In the genomic region with DNA sequence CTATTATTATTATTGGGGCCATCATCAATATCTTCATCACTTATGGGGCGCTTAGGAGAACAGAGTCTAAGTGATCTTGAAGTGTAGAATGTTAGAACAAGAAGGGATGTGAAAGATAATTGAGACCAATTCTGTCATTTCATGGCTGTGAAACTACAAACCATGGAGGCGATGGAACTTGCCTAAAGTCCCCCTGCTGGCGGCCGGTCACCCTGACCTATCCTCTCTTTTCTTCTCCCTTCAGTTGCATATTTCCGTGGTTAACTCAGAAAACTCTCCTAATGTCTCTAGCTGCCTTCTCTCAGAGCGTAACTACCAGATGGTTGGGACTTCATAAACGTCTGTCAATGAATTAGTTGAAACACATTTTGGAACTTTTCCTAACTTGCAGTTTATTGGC, we compare ENCODE assay signal across 13 cellular contexts. TPM values are rescaled to one million over a fixed set of nuclear protein-coding genes. Genes with fewer than 3 reads are reported as not detected.
DNase-seq lines count a peak whose midpoint lies in the region; ATAC-seq and TF ChIP-seq lines count a peak whose summit lies in the region.
"Had no signal": no experiment of that assay in that cellular context is flagged by ENCODE, and none has a peak within 500 bp of the region (broad histone marks: within the 10 kb centered on the region; RNA-seq: fewer than 3 reads in every experiment).

No MANE protein-coding gene starts in this region.

- H3K9ac ChIP-seq in HCT116 (ENCODE audit: low read length) = no peak overlapping the region

- peak in 2 of 3 experiments; percentile 45 to 55; a peak in 4 of 6 replicates for TF ChIP-seq CTCF in HCT116 (IDR thresholded peaks at IDR 0.05 in 2 of 3, conservative IDR thresholded peaks at IDR 0.05 in 1 of 3; ENCODE audit: borderline replicate concordance in 1 of 3, insufficient read depth in 1 of 3, low read depth in 2 of 3, low read length in 2 of 3)

- no peaks in the 10 kb centered on the region for H4K20me1 ChIP-seq in HCT116 (ENCODE audit: insufficient read depth)

- H3K4me1 ChIP-seq in HCT116 (ENCODE audit: control insufficient read depth in 1 of 2, insufficient read depth in 2 of 2, low read length in 2 of 2) = no peaks in the 10 kb centered on the region
- H3K4me1 ChIP-seq: SJSA1, uterus had no signal

- POLR2A ChIA-PET in HCT116 (lab: Charles Lee) = no interaction called here

- ATAC-seq in HCT116 (peak; percentile 73), SK-N-SH treated with all-trans-retinoic acid at 6 μM for 48 hours (peak; percentile 71), HG03521 (IDR thresholded peaks at IDR 0.05; ENCODE audit: unreplicated experiment) (no peak)
- no peak for ATAC-seq in activated T-cell treated with anti-CD3 and anti-CD28 coated beads, Interleukin-2, amount 50 U/mL, for 4 hours

- no peak overlapping the region for H2AFZ ChIP-seq in HCT116 (ENCODE audit: low read depth, low read length, poor library complexity, severe bottlenecking)

- H3K79me2 ChIP-seq in HCT116 (ENCODE audit: insufficient read depth, low read length) = no peaks in the 10 kb centered on the region

- TF ChIP-seq POLR2A in HCT116 (IDR thresholded peaks at IDR 0.05; ENCODE audit: borderline replicate concordance, extremely low read depth, insufficient read depth, insufficient read length) = no peak

- CTCF ChIA-PET in HCT116 (lab: Charles Lee) = no interaction called here

- RAD21 ChIA-PET in HCT116 (lab: Charles Lee; ENCODE audit: low non-redundant PET in 1 of 2, low total read pairs in 2 of 2, uncharacterized antibody in 2 of 2, unreplicated experiment in 2 of 2) = no interaction called here

- peak; percentile 7 for DNase-seq in DMS53 (lab: John Stamatoyannopoulos, UW)
- no peak for DNase-seq in DMS53 treated with DMSO at 0.1 percent for 48 hours (lab: John Stamatoyannopoulos, UW; ENCODE audit: unreplicated experiment)
- DNase-seq in HCT116 (ENCODE audit: low read depth, low spot score) = no peak
- peak; percentile 52 for DNase-seq in islet precursor cell
- DNase-seq in stimulated activated CD4-positive, alpha-beta T cell treated with anti-CD3 and anti-CD28 coated beads, Interleukin-4, amount 100 ng/mL, for 1 hour = no peak
- DNase-seq in activated T-cell treated with anti-CD3 and anti-CD28 coated beads, Interleukin-2, amount 50 U/mL, for 4 hours = no peak
- DNase-seq: activated CD4-positive, alpha-beta T cell treated with anti-CD3 and anti-CD28 coated beads, Interleukin-2, amount 50 U/mL, for 48 hours; activated naive CD8-positive, alpha-beta T cell treated with anti-CD3 and anti-CD28 coated beads, Interleukin-2, amount 10 ng/mL, durations not matched to agents 7 days and 5 days; effector CD4-positive, alpha-beta T cell; uterus had no signal

- H3K27me3 ChIP-seq in HCT116 (ENCODE audit: insufficient read depth, low read length) = peaks cover 6% of the 10 kb centered on the region; the same call in 1 of the 2 replicates
- H3K27me3 ChIP-seq: SJSA1, uterus had no signal

- no peak overlapping the region for H3K4me3 ChIP-seq in HCT116 (replicated peaks in 1 of 2; ENCODE audit: low read depth in 1 of 2, low read length in 2 of 2)
- H3K4me3 ChIP-seq: SJSA1, uterus had no signal

- H3K4me3 Mint-ChIP-seq in activated T-cell treated with anti-CD3 and anti-CD28 coated beads, Interleukin-2, amount 50 U/mL, for 4 hours = no peak overlapping the region
- H3K4me3 Mint-ChIP-seq: activated naive CD8-positive, alpha-beta T cell treated with anti-CD3 and anti-CD28 coated beads, Interleukin-2, amount 10 ng/mL, durations not matched to agents 7 days and 5 days had no signal

- H3K9me3 Mint-ChIP-seq in activated T-cell treated with anti-CD3 and anti-CD28 coated beads, Interleukin-2, amount 50 U/mL, for 4 hours = no peaks in the 10 kb centered on the region

- no peaks in the 10 kb centered on the region for H3K4me1 Mint-ChIP-seq in activated T-cell treated with anti-CD3 and anti-CD28 coated beads, Interleukin-2, amount 50 U/mL, for 4 hours (ENCODE audit: low read depth)

- intact Hi-C loops in HCT116 (cut with micrococcal nuclease) = no loop called here

- no TSS peak for BruUV-seq in HCT116 (replicated peaks; lab: Mats Ljungman, UMichigan)

- no peaks in the 10 kb centered on the region for H3K36me3 ChIP-seq in HCT116 (ENCODE audit: control insufficient read depth in 1 of 2, insufficient read depth in 2 of 2, low read length in 2 of 2)
- H3K36me3 ChIP-seq: SJSA1, uterus had no signal

- no peak for TF ChIP-seq RAD21 in HCT116 (IDR thresholded peaks at IDR 0.05; ENCODE audit: low read depth)

- no peak overlapping the region for H3K27ac ChIP-seq in HCT116 (ENCODE audit: low read depth, low read length)
- H3K27ac ChIP-seq: SJSA1, uterus had no signal

- no peaks in the 10 kb centered on the region for H3K36me3 Mint-ChIP-seq in activated T-cell treated with anti-CD3 and anti-CD28 coated beads, Interleukin-2, amount 50 U/mL, for 4 hours (ENCODE audit: insufficient read depth)
- H3K36me3 Mint-ChIP-seq: activated naive CD8-positive, alpha-beta T cell treated with anti-CD3 and anti-CD28 coated beads, Interleukin-2, amount 10 ng/mL, durations not matched to agents 7 days and 5 days had no signal

- H3K27me3 Mint-ChIP-seq in activated T-cell treated with anti-CD3 and anti-CD28 coated beads, Interleukin-2, amount 50 U/mL, for 4 hours (ENCODE audit: low read depth) = peaks cover 14% of the 10 kb centered on the region

- H3K9me2 ChIP-seq in HCT116 (ENCODE audit: insufficient read depth) = no peaks in the 10 kb centered on the region

- H3K9me3 ChIP-seq in HCT116 (ENCODE audit: control insufficient read depth in 1 of 2, insufficient read depth in 1 of 2, low read depth in 1 of 2, low read length in 2 of 2) = no peaks in the 10 kb centered on the region
- H3K9me3 ChIP-seq: SJSA1, uterus had no signal

- no peak overlapping the region for H3K4me2 ChIP-seq in HCT116 (ENCODE audit: low read length)

TF ChIP-seq in HCT116, 20 proteins besides CTCF, POLR2A, EP300 and RAD21:
- TF ChIP-seq ZNF274 (IDR thresholded peaks at IDR 0.05; ENCODE audit: low read depth, low read length) = no peak
- no peak for TF ChIP-seq SRF (IDR thresholded peaks at IDR 0.05; ENCODE audit: low read depth)
- TF ChIP-seq SP1 (IDR thresholded peaks at IDR 0.05; ENCODE audit: low read depth) = no peak
- no peak for TF ChIP-seq ZFX (IDR thresholded peaks at IDR 0.05)
- TF ChIP-seq YY1 (IDR thresholded peaks at IDR 0.05; ENCODE audit: extremely low read depth, insufficient replicate concordance, low read depth, low read length) = no peak
- no peak for TF ChIP-seq POLR2AphosphoS5 (IDR thresholded peaks at IDR 0.05; ENCODE audit: low read depth, low read length)
- TF ChIP-seq SIN3A (IDR thresholded peaks at IDR 0.05; ENCODE audit: low read depth) = no peak
- TF ChIP-seq MAX (IDR thresholded peaks at IDR 0.05) = no peak

TF ChIP-seq in SK-N-SH treated with all-trans-retinoic acid at 6 μM for 48 hours, 23 proteins besides CTCF, POLR2A, EP300 and RAD21 (continues in another document):
- TF ChIP-seq CSDC2 (CRISPR knock-in tag; IDR thresholded peaks at IDR 0.05) (no peak), TOX (CRISPR knock-in tag; IDR thresholded peaks at IDR 0.05; ENCODE audit: borderline replicate concordance) (no peak), ZNF8 (CRISPR knock-in tag; IDR thresholded peaks at IDR 0.05) (no peak), ARNTL (CRISPR knock-in tag; IDR thresholded peaks at IDR 0.05; ENCODE audit: borderline replicate concordance, low read depth) (no peak), RARB (CRISPR knock-in tag; IDR thresholded peaks at IDR 0.05) (no peak)
- TF ChIP-seq, protein P1, sequence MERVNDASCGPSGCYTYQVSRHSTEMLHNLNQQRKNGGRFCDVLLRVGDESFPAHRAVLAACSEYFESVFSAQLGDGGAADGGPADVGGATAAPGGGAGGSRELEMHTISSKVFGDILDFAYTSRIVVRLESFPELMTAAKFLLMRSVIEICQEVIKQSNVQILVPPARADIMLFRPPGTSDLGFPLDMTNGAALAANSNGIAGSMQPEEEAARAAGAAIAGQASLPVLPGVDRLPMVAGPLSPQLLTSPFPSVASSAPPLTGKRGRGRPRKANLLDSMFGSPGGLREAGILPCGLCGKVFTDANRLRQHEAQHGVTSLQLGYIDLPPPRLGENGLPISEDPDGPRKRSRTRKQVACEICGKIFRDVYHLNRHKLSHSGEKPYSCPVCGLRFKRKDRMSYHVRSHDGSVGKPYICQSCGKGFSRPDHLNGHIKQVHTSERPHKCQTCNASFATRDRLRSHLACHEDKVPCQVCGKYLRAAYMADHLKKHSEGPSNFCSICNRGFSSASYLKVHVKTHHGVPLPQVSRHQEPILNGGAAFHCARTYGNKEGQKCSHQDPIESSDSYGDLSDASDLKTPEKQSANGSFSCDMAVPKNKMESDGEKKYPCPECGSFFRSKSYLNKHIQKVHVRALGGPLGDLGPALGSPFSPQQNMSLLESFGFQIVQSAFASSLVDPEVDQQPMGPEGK (CRISPR knock-in tag; IDR thresholded peaks at IDR 0.05; ENCODE audit: borderline replicate concordance) = no peak

RNA-seq across cellular contexts. Expression of gene OR4B1, which starts 6.6 kb away (rescaled TPM):
- total RNA-seq in HCT116 (2021; ENCODE audit: unreplicated experiment) = not detected
- not detected in 2 replicates for polyA plus RNA-seq in HCT116 (2012)
- not detected for total RNA-seq in activated T-cell treated with anti-CD3 and anti-CD28 coated beads, Interleukin-2, amount 50 U/mL, for 4 hours
- total RNA-seq: activated naive CD8-positive, alpha-beta T cell treated with anti-CD3 and anti-CD28 coated beads, Interleukin-2, amount 10 ng/mL, durations not matched to agents 7 days and 5 days; SJSA1; uterus had no signal

RNA-seq across cellular contexts. Expression of gene OR4X2, which starts 34.9 kb away (rescaled TPM):
- not detected for total RNA-seq in HCT116 (2021; ENCODE audit: unreplicated experiment)
- polyA plus RNA-seq in HCT116 (2012) = not detected in 2 replicates
- not detected for total RNA-seq in activated T-cell treated with anti-CD3 and anti-CD28 coated beads, Interleukin-2, amount 50 U/mL, for 4 hours
- total RNA-seq: activated naive CD8-positive, alpha-beta T cell treated with anti-CD3 and anti-CD28 coated beads, Interleukin-2, amount 10 ng/mL, durations not matched to agents 7 days and 5 days; SJSA1; uterus had no signal

RNA-seq across cellular contexts. Expression of gene OR4X1, which starts 53.6 kb away (rescaled TPM):
- not detected for total RNA-seq in HCT116 (2021; ENCODE audit: unreplicated experiment)
- polyA plus RNA-seq in HCT116 (2012) = not detected in 2 replicates
- total RNA-seq in activated T-cell treated with anti-CD3 and anti-CD28 coated beads, Interleukin-2, amount 50 U/mL, for 4 hours = not detected
- total RNA-seq: activated naive CD8-positive, alpha-beta T cell treated with anti-CD3 and anti-CD28 coated beads, Interleukin-2, amount 10 ng/mL, durations not matched to agents 7 days and 5 days; SJSA1; uterus had no signal

Comparison
In these comparisons a context has a peak if more than half of its experiments do, and no peak if none do; other contexts are left out.
1. DNase-seq: peak in DMS53 (single experiment) and islet precursor cell (single experiment); none in DMS53 treated with DMSO at 0.1 percent for 48 hours (single experiment), HCT116 (single experiment), stimulated activated CD4-positive, alpha-beta T cell treated with anti-CD3 and anti-CD28 coated beads, Interleukin-4, amount 100 ng/mL, for 1 hour (single experiment) and activated T-cell treated with anti-CD3 and anti-CD28 coated beads, Interleukin-2, amount 50 U/mL, for 4 hours (single experiment).
2. ATAC-seq: peak in HCT116 (single experiment) and SK-N-SH treated with all-trans-retinoic acid at 6 μM for 48 hours (single experiment); none in activated T-cell treated with anti-CD3 and anti-CD28 coated beads, Interleukin-2, amount 50 U/mL, for 4 hours (0 of 2) and HG03521 (single experiment).